In genomic region chr16:20851601-20852000, GRCh38 we compare ENCODE assay signal across 9 cellular contexts. TPM values are rescaled to one million over a fixed set of nuclear protein-coding genes. Genes with fewer than 3 reads are reported as not detected.
DNase-seq lines count a peak whose midpoint lies in the region; ATAC-seq, FAIRE-seq and TF ChIP-seq lines count a peak whose summit lies in the region.
"Had no signal": no experiment of that assay in that cellular context is flagged by ENCODE, and none has a peak within 500 bp of the region (broad histone marks: within the 10 kb centered on the region; RNA-seq: fewer than 3 reads in every experiment).

No MANE protein-coding gene starts in this region.

- POLR2A ChIA-PET in A549 (lab: Yijun Ruan, JAX): interaction anchor here (0.8 to 1.8 kb wide), 6 partner anchors 15 to 450 kb away, joined by 3 to 15 read pairs (median 4); partner anchors contain the start of genes DCUN1D3 and LYRM1

- WGBS in A549 (ENCODE audit: missing lambda C conversion rate): 3% methylated on average over 2 of the region's 2 CpGs

- no peaks in the 10 kb centered on the region for H3K27me3 ChIP-seq in muscle layer of duodenum (ENCODE audit: low read depth, low read length)

- peak in 1 of 2 experiments; percentile 33; a peak in 2 of 5 replicates for TF ChIP-seq RAD21 in A549 (conservative IDR thresholded peaks at IDR 0.05 in 1 of 2, IDR thresholded peaks at IDR 0.05 in 1 of 2)

- ATAC-seq in A549: peak; percentile 81 to 91
- ATAC-seq in HG03460 (IDR thresholded peaks at IDR 0.05; ENCODE audit: unreplicated experiment): no peak
- no peak for ATAC-seq in GM21619 (IDR thresholded peaks at IDR 0.05; ENCODE audit: unreplicated experiment)

- no peak for TF ChIP-seq EP300 in A549 (IDR thresholded peaks at IDR 0.05)

- TF ChIP-seq POLR2A in A549 (IDR thresholded peaks at IDR 0.05; ENCODE audit: low read length): no peak
- no peak for TF ChIP-seq POLR2A in NB4 (IDR thresholded peaks at IDR 0.05; ENCODE audit: extremely low read depth, insufficient read length)

- peaks cover 7 to 18% of the 10 kb centered on the region in 2 donors for H3K36me3 ChIP-seq in muscle layer of duodenum (ENCODE audit: control insufficient read depth in 1 of 2, insufficient read depth in 2 of 2, low read length in 2 of 2)

- TF ChIP-seq CTCF in A549 (IDR thresholded peaks at IDR 0.05) (no peak), NB4 (IDR thresholded peaks at IDR 0.05; ENCODE audit: low read depth, low read length) (no peak)

- peak; percentile 20 to 82 for DNase-seq in A549 (ENCODE audit: low read depth in 1 of 2, low spot score in 1 of 2)
- DNase-seq in NB4 (ENCODE audit: low read depth): peak; percentile 12
- DNase-seq in fibroblast of gingiva (ENCODE audit: low read depth): peak; percentile 97
- no peak for DNase-seq in GM19238 (ENCODE audit: insufficient read length, low spot score)
- DNase-seq in NCI-H1048 (lab: John Stamatoyannopoulos, UW): no peak
- DNase-seq: activated naive CD8-positive, alpha-beta T cell treated with anti-CD3 and anti-CD28 coated beads, Interleukin-2, amount 10 ng/mL, durations not matched to agents 7 days and 5 days had no signal

- peak overlapping the region; percentile 78 to 83 for H3K27ac ChIP-seq in A549
- H3K27ac ChIP-seq in muscle layer of duodenum (ENCODE audit: low read length): peak overlapping the region; percentile 71

- CTCF ChIA-PET in A549 (lab: Yijun Ruan, JAX): interaction anchor here (0.7 to 6.3 kb wide), 13 partner anchors 14 to 449 kb away, joined by 3 to 66 read pairs (median 16); partner anchors contain the start of genes DCUN1D3, LDAF1 and LYRM1

- H3K9me3 ChIP-seq in A549 (no peaks in the 10 kb centered on the region), muscle layer of duodenum (ENCODE audit: control insufficient read depth in 1 of 2, low read length in 2 of 2) (no peaks in the 10 kb centered on the region)

- H3K4me2 ChIP-seq in A549: peak overlapping the region; percentile 74

- peak; percentile 36 for FAIRE-seq in A549 (lab: Jason Lieb, UNC)

- peaks cover 51% of the 10 kb centered on the region for H3K4me1 ChIP-seq in A549
- peaks cover 12 to 21% of the 10 kb centered on the region in 2 donors for H3K4me1 ChIP-seq in muscle layer of duodenum (ENCODE audit: control insufficient read depth in 1 of 2, insufficient read depth in 2 of 2, low read length in 2 of 2)

- H3K4me3 ChIP-seq in A549: no peak overlapping the region
- H3K4me3 ChIP-seq in NB4 (ENCODE audit: low read depth, low read length): no peak overlapping the region
- no peak overlapping the region for H3K4me3 ChIP-seq in muscle layer of duodenum (ENCODE audit: low read depth in 1 of 2, low read length in 2 of 2)

TF ChIP-seq in A549, 52 proteins besides CTCF, POLR2A, EP300 and RAD21:
- TF ChIP-seq SMC3 (IDR thresholded peaks at IDR 0.05) (peak; percentile 49), USF2 (IDR thresholded peaks at IDR 0.05) (no peak), CEBPB (IDR thresholded peaks at IDR 0.05) (peak; percentile 82 to 93), PHF8 (IDR thresholded peaks at IDR 0.05; ENCODE audit: borderline replicate concordance, low read depth) (no peak), MAZ (IDR thresholded peaks at IDR 0.05; ENCODE audit: borderline replicate concordance, low read depth, low read length) (no peak), JUN (IDR thresholded peaks at IDR 0.05) (0 out of 5 replicates have a peak, but pooled peaks of 1 of the 2 experiments have one; percentile 37)

RNA-seq across cellular contexts. Expression of gene REXO5, which starts 45.3 kb away (rescaled TPM):
- 5.1 and 5.2 TPM in 2 replicates for polyA plus RNA-seq in A549 (2011; rRNA removed)
- polyA plus RNA-seq in A549 (2012; cell fraction: cytosol; rRNA removed): 2.3 TPM in 2 replicates
- 3.2 and 4.1 TPM in 2 replicates for polyA plus RNA-seq in A549 (2012; cell fraction: nucleus; rRNA removed)
- polyA plus RNA-seq in A549 (2017; fragmentation: RNase III; extraction: RNeasy Plus Mini Kit Qiagen cat#74134 plus additional on column Dnase treatment): 3.8 to 4.2 TPM (median 4.0 TPM) in 3 replicates
- 2.2 and 2.9 TPM in 2 replicates for polyA minus RNA-seq in A549 (2011; rRNA and poly(A)+ RNA removed)

RNA-seq across cellular contexts. Expression of gene ERI2, which starts 45.3 kb away (rescaled TPM):
- polyA plus RNA-seq in A549 (2011; rRNA removed) (21.0 and 25.1 TPM in 2 replicates), A549 (2017; fragmentation: RNase III; extraction: RNeasy Plus Mini Kit Qiagen cat#74134 plus additional on column Dnase treatment) (14.4 to 19.3 TPM (median 15.9 TPM) in 3 replicates)
- 4.7 and 6.2 TPM in 2 replicates for polyA plus RNA-seq in A549 (2012; cell fraction: cytosol; rRNA removed)
- polyA plus RNA-seq in A549 (2012; cell fraction: nucleus; rRNA removed): 7.0 and 7.9 TPM in 2 replicates
- 7.0 and 7.3 TPM in 2 replicates for polyA minus RNA-seq in A549 (2011; rRNA and poly(A)+ RNA removed)

RNA-seq across cellular contexts. Expression of gene DCUN1D3, which starts 48.6 kb away (rescaled TPM):
- polyA plus RNA-seq in A549 (2011; rRNA removed) (7.2 and 7.5 TPM in 2 replicates), A549 (2017; fragmentation: RNase III; extraction: RNeasy Plus Mini Kit Qiagen cat#74134 plus additional on column Dnase treatment) (5.2 to 5.9 TPM (median 5.9 TPM) in 3 replicates)
- 2.1 and 2.3 TPM in 2 replicates for polyA plus RNA-seq in A549 (2012; cell fraction: cytosol; rRNA removed)
- polyA plus RNA-seq in A549 (2012; cell fraction: nucleus; rRNA removed): 2.0 and 3.5 TPM in 2 replicates
- 16.4 and 17.8 TPM in 2 replicates for polyA minus RNA-seq in A549 (2011; rRNA and poly(A)+ RNA removed)

RNA-seq across cellular contexts. Expression of gene LYRM1, which starts 49.0 kb away (rescaled TPM):
- polyA plus RNA-seq in A549 (2011; rRNA removed) (37.8 and 44.0 TPM in 2 replicates), A549 (2017; fragmentation: RNase III; extraction: RNeasy Plus Mini Kit Qiagen cat#74134 plus additional on column Dnase treatment) (38.6 to 48.8 TPM (median 40.6 TPM) in 3 replicates)
- 16.6 and 17.7 TPM in 2 replicates for polyA plus RNA-seq in A549 (2012; cell fraction: cytosol; rRNA removed)
- polyA plus RNA-seq in A549 (2012; cell fraction: nucleus; rRNA removed): 3.8 and 6.5 TPM in 2 replicates
- 9.4 and 12.8 TPM in 2 replicates for polyA minus RNA-seq in A549 (2011; rRNA and poly(A)+ RNA removed)

Comparison
In these comparisons a context has a peak if more than half of its experiments do, and no peak if none do; other contexts are left out.
1. ATAC-seq: peak in A549 (2 of 2); none in HG03460 (single experiment) and GM21619 (single experiment).
2. DNase-seq: peak in A549 (2 of 2), NB4 (single experiment) and fibroblast of gingiva (single experiment); none in GM19238 (single experiment) and NCI-H1048 (single experiment).